In genomic region chr10:79328737-79329504, GRCh38 we compare ENCODE assay signal across 19 cellular contexts. TPM values are rescaled to one million over a fixed set of nuclear protein-coding genes. Genes with fewer than 3 reads are reported as not detected.
DNase-seq lines count a peak whose midpoint lies in the region; ATAC-seq, FAIRE-seq and TF ChIP-seq lines count a peak whose summit lies in the region.
"Had no signal": no experiment of that assay in that cellular context is flagged by ENCODE, and none has a peak within 500 bp of the region (broad histone marks: within the 10 kb centered on the region; RNA-seq: fewer than 3 reads in every experiment).

No MANE protein-coding gene starts in this region.

- no peak for FAIRE-seq in K562 (lab: Jason Lieb, UNC)
- FAIRE-seq: GM12892 had no signal

- no peak for TF ChIP-seq EP300 in K562 (IDR thresholded peaks at IDR 0.05; ENCODE audit: low read length)

- H3K9ac ChIP-seq in K562 (ENCODE audit: insufficient read depth in 1 of 2, low read depth in 2 of 2, low read length in 2 of 2): 0 out of 4 replicates have a peak overlapping the region, but pooled peaks of 1 of the 2 experiments have one; percentile 41

- WGBS in K562 (ENCODE audit: insufficient coverage, low coverage, missing lambda C conversion rate): 21% methylated on average over 14 of the region's 14 CpGs

- TF ChIP-seq RAD21 in K562 (CRISPR knock-in tag; conservative IDR thresholded peaks at IDR 0.05 in 1 of 2, IDR thresholded peaks at IDR 0.05 in 1 of 2): no peak

- H3K9me1 ChIP-seq in K562 (ENCODE audit: control insufficient read depth, insufficient read depth, low read length): no peaks in the 10 kb centered on the region

- ATAC-seq in K562 (no peak), memory B cell (ENCODE audit: low read depth) (no peak)
- no peak for ATAC-seq in stimulated activated effector memory CD8-positive, alpha-beta T cell treated with anti-CD3 and anti-CD28 coated beads, Interleukin-12 subunit alpha, Interleukin-12 subunit beta, amount 100 ng/mL, for 72 hours
- ATAC-seq: left lung had no signal

- CTCF ChIA-PET in Calu3 (lab: Charles Lee) (interaction anchor here (0.7 kb wide), 1 partner anchor 9 kb away, joined by 3 read pairs; no protein-coding TSS in a partner anchor), K562 (lab: Yijun Ruan, JAX; ENCODE audit: low intra/inter-chr PET ratio) (no interaction called here)

- H3K9me3 Mint-ChIP-seq in Calu3 (ENCODE audit: low read depth, unreplicated experiment): no peaks in the 10 kb centered on the region
- H3K9me3 Mint-ChIP-seq in memory B cell: no peaks in the 10 kb centered on the region
- no peaks in the 10 kb centered on the region for H3K9me3 Mint-ChIP-seq in stimulated activated effector memory CD8-positive, alpha-beta T cell treated with anti-CD3 and anti-CD28 coated beads, Interleukin-12 subunit alpha, Interleukin-12 subunit beta, amount 100 ng/mL, for 72 hours
- peaks cover 5% of the 10 kb centered on the region for H3K9me3 Mint-ChIP-seq in chondrocyte (ENCODE audit: low read depth)

- no peak for TF ChIP-seq CTCF in Calu3 (IDR thresholded peaks at IDR 0.05; ENCODE audit: unreplicated experiment)
- TF ChIP-seq CTCF in K562 (IDR thresholded peaks at IDR 0.05 in 2 of 3, conservative IDR thresholded peaks at IDR 0.05 in 1 of 3; ENCODE audit: insufficient read depth in 2 of 3, low read depth in 1 of 3, low read length in 3 of 3): no peak
- no peak for TF ChIP-seq CTCF in chondrocyte (IDR thresholded peaks at IDR 0.05)

- BruUV-seq in Calu3 (replicated peaks; lab: Mats Ljungman, UMichigan) (no TSS peak), K562 (replicated peaks; lab: Mats Ljungman, UMichigan) (no TSS peak)

- no peak overlapping the region for H2AFZ ChIP-seq in K562 (ENCODE audit: low read depth, low read length)

- POLR2A ChIA-PET in K562 (lab: Yijun Ruan, JAX): interaction anchor here (1.6 to 1.7 kb wide), 2 partner anchors 8 to 14 kb away, joined by 3 to 5 read pairs; no protein-coding TSS in a partner anchor

- no peaks in the 10 kb centered on the region for H3K4me1 Mint-ChIP-seq in Calu3 (ENCODE audit: low read depth, unreplicated experiment)
- peaks cover 10% of the 10 kb centered on the region for H3K4me1 Mint-ChIP-seq in memory B cell
- H3K4me1 Mint-ChIP-seq in stimulated activated effector memory CD8-positive, alpha-beta T cell treated with anti-CD3 and anti-CD28 coated beads, Interleukin-12 subunit alpha, Interleukin-12 subunit beta, amount 100 ng/mL, for 72 hours: peaks cover 34% of the 10 kb centered on the region
- peaks cover 10% of the 10 kb centered on the region for H3K4me1 Mint-ChIP-seq in chondrocyte (ENCODE audit: low read depth)
- H3K4me1 Mint-ChIP-seq: nephron had no signal

- intact Hi-C loops in Calu3 (cut with micrococcal nuclease; ENCODE audit: unreplicated experiment) (no loop called here), K562 (cut with micrococcal nuclease) (no loop called here)

- H3K4me1 ChIP-seq in K562 (replicated peaks in 1 of 2; ENCODE audit: control insufficient read depth in 2 of 2, insufficient read depth in 2 of 2, low read length in 2 of 2): no peaks in the 10 kb centered on the region
- H3K4me1 ChIP-seq: right lobe of liver had no signal

- no peaks in the 10 kb centered on the region for H3K27me3 Mint-ChIP-seq in Calu3 (ENCODE audit: unreplicated experiment)
- H3K27me3 Mint-ChIP-seq in memory B cell: no peaks in the 10 kb centered on the region
- no peaks in the 10 kb centered on the region for H3K27me3 Mint-ChIP-seq in chondrocyte (ENCODE audit: low read depth)
- H3K27me3 Mint-ChIP-seq: brain had no signal

- H3K27ac Mint-ChIP-seq in Calu3 (ENCODE audit: unreplicated experiment) (no peak overlapping the region), memory B cell (peak overlapping the region; percentile 41), chondrocyte (ENCODE audit: unreplicated experiment) (no peak overlapping the region)
- no peak overlapping the region for H3K27ac Mint-ChIP-seq in stimulated activated effector memory CD8-positive, alpha-beta T cell treated with anti-CD3 and anti-CD28 coated beads, Interleukin-12 subunit alpha, Interleukin-12 subunit beta, amount 100 ng/mL, for 72 hours
- H3K27ac Mint-ChIP-seq: nephron had no signal

- no peak overlapping the region for H3K4me3 ChIP-seq in K562
- H3K4me3 ChIP-seq: left lung, right lobe of liver had no signal

- H3K27ac ChIP-seq in K562 (ENCODE audit: extremely low read depth, low read depth, low read length): no peak overlapping the region
- H3K27ac ChIP-seq: C4-2B, left lung, right lobe of liver had no signal

- H3K79me2 ChIP-seq in K562 (ENCODE audit: control insufficient read depth, insufficient read depth, low read length): no peaks in the 10 kb centered on the region

- H3K9me3 ChIP-seq in K562 (replicated peaks; ENCODE audit: control insufficient read depth, insufficient read depth, low read depth, low read length): no peaks in the 10 kb centered on the region
- H3K9me3 ChIP-seq: left lung, right lobe of liver had no signal

- 0 out of 2 replicates have a peak, but pooled peaks cover 4% of the 10 kb centered on the region for H4K20me1 ChIP-seq in K562 (replicated peaks; ENCODE audit: control insufficient read depth, insufficient read depth, low read length)

- no peak for TF ChIP-seq POLR2A in K562 (conservative IDR thresholded peaks at IDR 0.05)

- H3K36me3 ChIP-seq in K562 (ENCODE audit: control insufficient read depth, insufficient read depth, low read length): no peaks in the 10 kb centered on the region
- H3K36me3 ChIP-seq: left lung, right lobe of liver had no signal

- H3K36me3 Mint-ChIP-seq in Calu3 (ENCODE audit: insufficient read depth, unreplicated experiment) (no peaks in the 10 kb centered on the region), memory B cell (no peaks in the 10 kb centered on the region), chondrocyte (ENCODE audit: low read depth) (peaks cover 2% of the 10 kb centered on the region)
- peaks cover 5% of the 10 kb centered on the region for H3K36me3 Mint-ChIP-seq in stimulated activated effector memory CD8-positive, alpha-beta T cell treated with anti-CD3 and anti-CD28 coated beads, Interleukin-12 subunit alpha, Interleukin-12 subunit beta, amount 100 ng/mL, for 72 hours
- H3K36me3 Mint-ChIP-seq: brain had no signal

- no peak overlapping the region for H3K4me2 ChIP-seq in K562 (ENCODE audit: insufficient read depth, low read length)

- peaks cover 13 to 51% of the 10 kb centered on the region in 2 experiments for H3K27me3 ChIP-seq in K562 (ENCODE audit: control insufficient read depth in 2 of 2, insufficient read depth in 2 of 2, low read length in 2 of 2)
- H3K27me3 ChIP-seq: left lung, right lobe of liver had no signal

- in situ Hi-C loops in K562 (cut with MboI): no loop called here

- H3K4me3 Mint-ChIP-seq in Calu3 (ENCODE audit: low read depth, unreplicated experiment): no peak overlapping the region
- no peak overlapping the region for H3K4me3 Mint-ChIP-seq in memory B cell
- no peak overlapping the region for H3K4me3 Mint-ChIP-seq in stimulated activated effector memory CD8-positive, alpha-beta T cell treated with anti-CD3 and anti-CD28 coated beads, Interleukin-12 subunit alpha, Interleukin-12 subunit beta, amount 100 ng/mL, for 72 hours
- no peak overlapping the region for H3K4me3 Mint-ChIP-seq in chondrocyte (ENCODE audit: unreplicated experiment)
- H3K4me3 Mint-ChIP-seq: brain, nephron had no signal

- DNase-seq in Calu3: peak; percentile 28
- peak; percentile 86 for DNase-seq in HPDE6-E6E7 (ENCODE audit: extremely low spot score)
- DNase-seq in K562 (ENCODE audit: extremely low read depth in 1 of 4, low spot score in 3 of 4): no peak
- no peak for DNase-seq in memory B cell (ENCODE audit: low spot score in 2 of 2)
- no peak for DNase-seq in stimulated activated effector memory CD8-positive, alpha-beta T cell treated with anti-CD3 and anti-CD28 coated beads, Interleukin-12 subunit alpha, Interleukin-12 subunit beta, amount 100 ng/mL, for 72 hours (ENCODE audit: low spot score in 2 of 2)
- no peak for DNase-seq in chondrocyte (ENCODE audit: low spot score)
- DNase-seq in 8988T: no peak
- DNase-seq in cortex of kidney (lab: John Stamatoyannopoulos, UW): no peak
- DNase-seq: activated CD4-positive, alpha-beta T cell treated with anti-CD3 and anti-CD28 coated beads for 1 hour; left lung; NCI-H1436 treated with DMSO at 0.1 percent for 48 hours; NCI-H510A; stimulated activated CD4-positive, alpha-beta T cell treated with anti-CD3 and anti-CD28 coated beads, Interleukin-4, amount 100 ng/mL, for 4 hours; stimulated activated naive CD4-positive, alpha-beta T cell had no signal

TF ChIP-seq in K562, 482 proteins besides CTCF, POLR2A, EP300 and RAD21 (continues in another document):
- TF ChIP-seq SMARCA4 (IDR thresholded peaks at IDR 0.05) (no peak), NUFIP1 (IDR thresholded peaks at IDR 0.05; ENCODE audit: partially characterized antibody) (no peak), ZNF77 (CRISPR knock-in tag; IDR thresholded peaks at IDR 0.05) (no peak), PRPF4 (IDR thresholded peaks at IDR 0.05; ENCODE audit: insufficient read depth, low read depth, low read length, poor library complexity, severe bottlenecking) (no peak), BHLHE40 (IDR thresholded peaks at IDR 0.05; ENCODE audit: low read length) (peak; percentile 50; the same call in 1 of the 2 replicates), IRF2 (CRISPR knock-in tag; IDR thresholded peaks at IDR 0.05) (0 out of 2 replicates have a peak, but pooled peaks have one; percentile 22)

RNA-seq across cellular contexts. Expression of gene PPIF, which starts 18.3 kb away (rescaled TPM):
- total RNA-seq in Calu3 (2022) (77.2 and 86.2 TPM in 2 replicates), K562 (2014; rRNA removed) (53.4 and 69.8 TPM in 2 replicates), K562 (2014; rRNA removed; fragmentation: Illumina TruSeq; extraction: Trizol) (97.7 and 108 TPM in 2 replicates), K562 (2015; rRNA removed; fragmentation: Illumina TruSeq; extraction: Trizol) (117 and 119 TPM in 2 replicates), K562 (2021) (235 and 239 TPM in 2 replicates), chondrocyte (11.0 to 16.2 TPM (median 15.2 TPM) in 3 replicates)
- total RNA-seq in K562 (2011; cell fraction: chromatin; rRNA removed; ENCODE audit: low replicate concordance): 96.3 and 215 TPM in 2 replicates
- total RNA-seq in K562 (2011; cell fraction: nucleolus; rRNA removed): 144 and 155 TPM in 2 replicates
- total RNA-seq in K562 (2011; cell fraction: nucleoplasm; rRNA removed): 118 and 119 TPM in 2 replicates
- polyA plus RNA-seq in K562 (2011; rRNA removed) (148 and 175 TPM in 2 replicates), K562 (2014; fragmentation: Illumina TruSeq; extraction: Trizol) (250 and 287 TPM in 2 replicates), K562 (2014; fragmentation: Nextera tagmentation; extraction: Ambion mirVana) (10 to 100 TPM; 40.9 to 51.1 TPM), K562 (2014; rRNA removed) (154 and 168 TPM in 2 replicates)
- 202 and 255 TPM in 2 replicates for polyA plus RNA-seq in K562 (2011; cell fraction: cytosol; rRNA removed)
- 198 and 337 TPM in 2 replicates for polyA plus RNA-seq in K562 (2011; cell fraction: nucleus; rRNA removed)
- 180 and 222 TPM in 2 replicates for polyA plus RNA-seq in K562 (2012)
- polyA minus RNA-seq in K562 (2011; rRNA and poly(A)+ RNA removed): 91.8 and 131 TPM in 2 replicates
- polyA minus RNA-seq in K562 (2011; cell fraction: cytosol; rRNA and poly(A)+ RNA removed): 98.9 and 104 TPM in 2 replicates
- polyA minus RNA-seq in K562 (2011; cell fraction: nucleus; rRNA and poly(A)+ RNA removed): 116 and 136 TPM in 2 replicates

Comparison
In these comparisons a context has a peak if more than half of its experiments do, and no peak if none do; other contexts are left out.
1. DNase-seq: peak in Calu3 (single experiment) and HPDE6-E6E7 (single experiment); none in K562 (0 of 4), memory B cell (0 of 2), stimulated activated effector memory CD8-positive, alpha-beta T cell treated with anti-CD3 and anti-CD28 coated beads, Interleukin-12 subunit alpha, Interleukin-12 subunit beta, amount 100 ng/mL, for 72 hours (0 of 2), chondrocyte (single experiment), 8988T (single experiment) and cortex of kidney (single experiment).